In genomic region chr19:13096968-13097330, GRCh38 we compare ENCODE assay signal across 10 cellular contexts. TPM values are rescaled to one million over a fixed set of nuclear protein-coding genes. Genes with fewer than 3 reads are reported as not detected.
DNase-seq lines count a peak whose midpoint lies in the region; TF ChIP-seq lines count a peak whose summit lies in the region.
"Had no signal": no experiment of that assay in that cellular context is flagged by ENCODE, and none has a peak within 500 bp of the region (broad histone marks: within the 10 kb centered on the region; RNA-seq: fewer than 3 reads in every experiment).

No MANE protein-coding gene starts in this region.

- H3K4me1 Mint-ChIP-seq in CD14-positive monocyte, result peaks cover 46% of the 10 kb centered on the region

- H3K4me3 Mint-ChIP-seq in CD14-positive monocyte, result peak overlapping the region; percentile 87 to 95

- H3K27ac ChIP-seq in HL-60 (replicated peaks), result peak overlapping the region; percentile 99
- H3K27ac ChIP-seq in neutrophil, result peak overlapping the region; percentile 99

- H3K27me3 Mint-ChIP-seq in CD14-positive monocyte (ENCODE audit: low read depth in 3 of 3), result peaks cover 0 to 1% (median 1%) of the 10 kb centered on the region in 3 donors

- TF ChIP-seq CTCF in CD14-positive monocyte (IDR thresholded peaks at IDR 0.05) (no peak), HL-60 (IDR thresholded peaks at IDR 0.05; ENCODE audit: insufficient read depth, low read length) (no peak), neutrophil (IDR thresholded peaks at IDR 0.05) (no peak)

- no peaks in the 10 kb centered on the region for H3K9me3 ChIP-seq in neutrophil

- H3K4me3 ChIP-seq in HL-60 (replicated peaks; ENCODE audit: insufficient read depth, low read length), result no peak overlapping the region
- peak overlapping the region; percentile 93 to 95 for H3K4me3 ChIP-seq in neutrophil (ENCODE audit: low read depth in 1 of 2, low read length in 1 of 2)

- H3K36me3 ChIP-seq in neutrophil, result peaks cover 14% of the 10 kb centered on the region

- DNase-seq in CD14-positive monocyte (ENCODE audit: low spot score) (no peak), HL-60 (ENCODE audit: low read depth in 1 of 2, low spot score in 1 of 2) (no peak), Ammon's horn (ENCODE audit: low spot score) (no peak), NCI-H1694 treated with DMSO at 0.1 percent for 48 hours (lab: John Stamatoyannopoulos, UW) (no peak), HPDE6-E6E7 (ENCODE audit: extremely low spot score) (no peak), NCI-H2196 (lab: John Stamatoyannopoulos, UW; ENCODE audit: unreplicated experiment) (no peak)
- DNase-seq in central memory CD4-positive, alpha-beta T cell, result peak; percentile 19
- DNase-seq: activated gamma-delta T cell treated with Interleukin-2 at 50 U/mL for 16 hours, NCI-H526 treated with DMSO at 0.1 percent for 48 hours had no signal

- no peaks in the 10 kb centered on the region for H3K9me3 Mint-ChIP-seq in CD14-positive monocyte

- H3K4me1 ChIP-seq in neutrophil (ENCODE audit: control insufficient read depth in 1 of 2, insufficient read depth in 1 of 2, low read depth in 1 of 2, low read length in 1 of 2), result peaks cover 60 to 71% of the 10 kb centered on the region in 2 experiments

- intact Hi-C loops in CD14-positive monocyte (cut with micrococcal nuclease), result loop anchor here in 1 of 2 donors (10.0 kb wide), 1 partner anchor 302 kb away; the partner anchor contains the start of gene JUNB

- H3K27me3 ChIP-seq in HL-60 (ENCODE audit: insufficient read depth, poor library complexity, severe bottlenecking), result no peaks in the 10 kb centered on the region
- H3K27me3 ChIP-seq in neutrophil, result peaks cover under 1% of the 10 kb centered on the region

- H3K36me3 Mint-ChIP-seq in CD14-positive monocyte, result peaks cover 7 to 9% of the 10 kb centered on the region in 2 donors

- peak overlapping the region; percentile 83 to 98 (median 92) for H3K27ac Mint-ChIP-seq in CD14-positive monocyte

RNA-seq across cellular contexts. Expression of gene LYL1, which starts 5.7 kb away (rescaled TPM):
- 10 to 100 TPM; 35.7 to 37.1 TPM for polyA plus RNA-seq in CD14-positive monocyte

RNA-seq across cellular contexts. Expression of gene TRMT1, which starts 19.6 kb away (rescaled TPM):
- 10 to 100 TPM; 14.5 TPM for polyA plus RNA-seq in CD14-positive monocyte

RNA-seq across cellular contexts. Expression of gene NACC1, which starts 21.1 kb away (rescaled TPM):
- 1 to 10 TPM; 1.1 to 2.2 TPM for polyA plus RNA-seq in CD14-positive monocyte

RNA-seq across cellular contexts. Expression of gene STX10, which starts 53.2 kb away (rescaled TPM):
- polyA plus RNA-seq in CD14-positive monocyte, result 100 to 1,000 TPM; 158 to 172 TPM

RNA-seq across cellular contexts. Expression of gene IER2, which starts 53.3 kb away (rescaled TPM):
- 100 to 1,000 TPM; 355 to 601 TPM for polyA plus RNA-seq in CD14-positive monocyte
